In the genomic region with DNA sequence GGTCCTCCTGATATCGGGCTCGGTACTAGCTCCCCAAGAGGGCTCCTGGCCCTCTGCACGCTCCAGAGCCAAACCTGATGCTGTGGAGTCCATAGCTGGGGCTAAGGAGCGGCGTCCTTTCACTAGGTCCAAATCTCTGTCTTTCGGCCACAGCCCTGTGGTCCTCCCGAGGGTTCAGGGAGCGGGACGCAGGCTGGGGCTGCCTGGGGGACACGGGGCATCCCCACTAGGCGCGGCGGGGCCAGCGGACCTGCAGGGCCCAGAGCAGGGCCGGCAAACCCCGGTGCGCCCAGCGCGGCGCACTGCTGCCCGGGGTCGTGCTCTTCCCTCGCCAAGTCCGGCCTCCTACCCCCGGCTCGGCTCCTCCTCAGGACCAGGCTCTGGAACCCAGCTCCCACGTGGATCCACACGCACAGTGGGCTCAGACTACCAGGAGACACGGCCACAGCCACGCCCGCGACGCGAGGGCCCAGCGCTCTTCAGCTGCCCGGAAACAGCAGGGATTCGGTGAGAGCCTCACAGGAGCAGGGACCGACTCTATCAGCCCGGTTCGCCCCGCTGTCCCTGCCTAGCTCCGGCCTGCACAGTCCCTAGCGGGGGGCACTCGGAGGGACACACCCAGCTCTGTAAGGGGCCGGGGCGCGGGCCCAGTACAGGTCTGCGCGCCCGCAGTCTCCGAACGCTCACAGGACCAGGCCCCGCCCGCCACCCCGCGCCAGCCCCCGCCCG, we compare ENCODE assay signal across 8 cellular contexts. TPM values are rescaled to one million over a fixed set of nuclear protein-coding genes. Genes with fewer than 3 reads are reported as not detected.
DNase-seq lines count a peak whose midpoint lies in the region; ATAC-seq, FAIRE-seq and TF ChIP-seq lines count a peak whose summit lies in the region.

No MANE protein-coding gene starts in this region.

- FAIRE-seq in pancreas (lab: Jason Lieb, UNC), result no peak

- TF ChIP-seq POLR2A in GM18505 (IDR thresholded peaks at IDR 0.05; ENCODE audit: borderline replicate concordance, extremely low read depth, insufficient read depth, insufficient read length), result peak; percentile 3

- TF ChIP-seq CTCF in pancreas (IDR thresholded peaks at IDR 0.05), result no peak

- H3K27ac ChIP-seq in pancreas, result peak overlapping the region in 3 of 4 donors; percentile 18 to 60 (median 22)

- peaks cover 0 to 13% (median 0%) of the 10 kb centered on the region in 3 donors for H3K36me3 ChIP-seq in pancreas

- 0 to 2% methylated on average over 30 to 58 of the region's 58 CpGs for WGBS in pancreas, 2 donors

- H3K27me3 ChIP-seq in pancreas, result no peaks in the 10 kb centered on the region

- H3K4me1 ChIP-seq in pancreas, result peaks cover 0 to 8% (median 3%) of the 10 kb centered on the region in 3 donors

- intact Hi-C loops in left cardiac atrium (cut with DNase I), result no loop called here
- intact Hi-C loops in pancreas (cut with DNase I), result no loop called here

- ATAC-seq in GM18505 (IDR thresholded peaks at IDR 0.05; ENCODE audit: unreplicated experiment) (peak; percentile 43), HG02938 (IDR thresholded peaks at IDR 0.05; ENCODE audit: unreplicated experiment) (peak; percentile 50), left cardiac atrium (peak; percentile 69 to 74), pancreas (peak; percentile 54 to 72 (median 69))

- peak overlapping the region; percentile 57 to 78 (median 72) for H3K4me3 ChIP-seq in pancreas

- H3K9me3 ChIP-seq in pancreas, result no peaks in the 10 kb centered on the region

- DNase-seq in AG20443 (ENCODE audit: low spot score) (peak; percentile 72), NCI-H774 (lab: John Stamatoyannopoulos, UW) (peak; percentile 35), amniotic stem cell (lab: John Stamatoyannopoulos, UW) (peak; percentile 1), left cardiac atrium (peak; percentile 62), pancreas (peak; percentile 31 to 84 (median 54)), COLO829 (ENCODE audit: low spot score) (no peak)

RNA-seq across cellular contexts. Expression of a gene that starts 0.6 kb away (rescaled TPM):
- total RNA-seq in left cardiac atrium (10 to 100 TPM; 11.7 to 13.8 TPM), pancreas (10 to 100 TPM in 1 of 6 donors, 1 to 10 TPM in 5; 7.2 to 16.3 (median 8.0) TPM)
- polyA plus RNA-seq in pancreas, result 10 to 100 TPM; 12.7 to 16.0 TPM

RNA-seq across cellular contexts. Expression of a gene that starts 6.6 kb away (rescaled TPM):
- total RNA-seq in left cardiac atrium, result 1 to 10 TPM; 3.0 to 4.2 TPM
- 1 to 10 TPM; 1.4 to 2.9 (median 2.3) TPM for total RNA-seq in pancreas
- polyA plus RNA-seq in pancreas, result 1 to 10 TPM in 1 of 2 donors, under 1 TPM in 1; 0.80 to 1.9 TPM

RNA-seq across cellular contexts. Expression of a gene that starts 37.4 kb away (rescaled TPM):
- 10 to 100 TPM; 56.0 to 56.5 TPM for total RNA-seq in left cardiac atrium
- 10 to 100 TPM; 14.8 to 28.0 (median 17.9) TPM for total RNA-seq in pancreas
- polyA plus RNA-seq in pancreas, result 10 to 100 TPM; 42.5 to 55.2 TPM

RNA-seq across cellular contexts. Expression of a gene that starts 48.3 kb away (rescaled TPM):
- total RNA-seq in left cardiac atrium (1 to 10 TPM; 2.8 to 2.9 TPM), pancreas (1 to 10 TPM; 1.5 to 5.2 (median 3.0) TPM)
- polyA plus RNA-seq in pancreas, result under 1 TPM; 0.63 to 0.76 TPM
